In the genomic region with DNA sequence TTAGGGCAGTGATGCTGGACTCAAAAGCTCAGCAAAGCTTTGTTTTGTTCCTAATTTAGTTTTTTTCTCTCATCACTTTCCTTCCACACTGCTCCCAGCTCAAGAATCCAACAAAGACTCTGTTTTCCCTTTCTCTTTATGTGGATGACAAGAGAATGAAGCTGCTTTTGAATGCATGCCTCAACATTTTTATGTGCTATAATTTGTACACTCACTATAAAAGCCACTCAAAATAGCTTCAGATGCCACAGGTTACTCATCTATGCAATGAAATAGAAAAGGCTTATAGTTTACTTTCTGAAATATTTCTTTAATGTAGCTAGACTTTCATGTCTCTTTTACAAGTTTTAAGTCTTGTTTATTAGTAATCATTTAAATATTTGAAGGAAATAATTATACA, we compare ENCODE assay signal across 16 cellular contexts.
"Had no signal": no experiment of that assay in that cellular context is flagged by ENCODE, and none has a peak within 500 bp of the region (broad histone marks: within the 10 kb centered on the region; RNA-seq: fewer than 3 reads in every experiment).

No MANE protein-coding gene starts in this region.

- H3K9me3 ChIP-seq: esophagus squamous epithelium, left ventricle myocardium inferior, lower lobe of right lung had no signal

- H3K36me3 Mint-ChIP-seq: memory B cell; mesothelial cell of epicardium; natural killer cell treated with Interleukin-12 subunit alpha and Interleukin-12 subunit beta and Interleukin-15 and Interleukin-18, amount 100 ng/mL, for 72 hours had no signal

- H3K27me3 ChIP-seq: esophagus squamous epithelium, foreskin keratinocyte had no signal

- H3K9me3 Mint-ChIP-seq: memory B cell, mesothelial cell of epicardium had no signal

- H3K4me1 ChIP-seq: esophagus squamous epithelium, foreskin keratinocyte, left ventricle myocardium inferior, lower lobe of right lung had no signal

- H3K27me3 Mint-ChIP-seq: memory B cell; natural killer cell treated with Interleukin-12 subunit alpha and Interleukin-12 subunit beta and Interleukin-15 and Interleukin-18, amount 100 ng/mL, for 72 hours had no signal

- H3K4me1 Mint-ChIP-seq: immature natural killer cell, memory B cell, mesothelial cell of epicardium had no signal

- H3K27ac ChIP-seq: esophagus squamous epithelium, foreskin keratinocyte, left ventricle myocardium inferior, lower lobe of right lung, skin epidermis had no signal

- H3K36me3 ChIP-seq: esophagus squamous epithelium, left ventricle myocardium inferior, lower lobe of right lung had no signal

- DNase-seq: esophagus squamous epithelium; foreskin keratinocyte; immature natural killer cell; kidney; left cardiac atrium; left ventricle myocardium inferior; lower lobe of right lung; posterior cingulate gyrus; stimulated activated CD4-positive, alpha-beta T cell treated with anti-CD3 and anti-CD28 coated beads, Interleukin-12 subunit alpha, Interleukin-12 subunit beta, amount 100 ng/mL, for 4 hours; stimulated activated naive CD4-positive, alpha-beta T cell treated with Interleukin-2 at 50 U/mL for 16 hours; trophoblast cell had no signal

- ATAC-seq: foreskin keratinocyte; left cardiac atrium; lower lobe of right lung; natural killer cell treated with Interleukin-12 subunit alpha and Interleukin-12 subunit beta and Interleukin-15 and Interleukin-18, amount 100 ng/mL, for 72 hours; sciatic nerve had no signal

- H3K27ac Mint-ChIP-seq: immature natural killer cell; memory B cell; mesothelial cell of epicardium; natural killer cell treated with Interleukin-12 subunit alpha and Interleukin-12 subunit beta and Interleukin-15 and Interleukin-18, amount 100 ng/mL, for 72 hours had no signal

- H3K4me3 ChIP-seq: esophagus squamous epithelium, left ventricle myocardium inferior, lower lobe of right lung, skin epidermis had no signal

- H3K4me3 Mint-ChIP-seq: immature natural killer cell; memory B cell; mesothelial cell of epicardium; natural killer cell treated with Interleukin-12 subunit alpha and Interleukin-12 subunit beta and Interleukin-15 and Interleukin-18, amount 100 ng/mL, for 72 hours had no signal
